In the genomic region with DNA sequence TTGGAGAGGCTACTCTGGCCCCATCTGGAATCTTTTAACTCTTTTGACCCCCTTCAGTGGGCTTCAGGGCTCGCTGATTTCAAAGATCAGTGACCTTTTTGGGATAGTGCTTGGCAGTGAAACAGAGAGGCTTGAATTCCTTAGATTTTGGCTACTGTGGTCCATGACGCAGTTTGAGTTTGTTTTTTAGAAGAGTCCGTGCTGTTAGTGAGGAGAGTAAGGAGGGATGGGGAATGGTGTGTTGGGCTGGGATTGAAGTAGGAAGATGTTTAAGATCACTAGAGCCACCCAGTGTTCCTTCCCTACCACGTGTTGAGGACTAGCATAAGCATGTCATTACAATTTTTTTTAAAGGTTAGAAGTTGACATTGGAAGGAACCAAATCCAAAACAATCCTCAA, we compare ENCODE assay signal across 24 cellular contexts.
"Had no signal": no experiment of that assay in that cellular context is flagged by ENCODE, and none has a peak within 500 bp of the region (broad histone marks: within the 10 kb centered on the region; RNA-seq: fewer than 3 reads in every experiment).

No MANE protein-coding gene starts in this region.

- H3K36me3 Mint-ChIP-seq: activated naive CD4-positive, alpha-beta T cell treated with anti-CD3 and anti-CD28 coated beads, Interleukin-2, amount 50 U/mL, for 72 hours; natural killer cell treated with Interleukin-12 subunit alpha and Interleukin-12 subunit beta and Interleukin-15 and Interleukin-18, amount 100 ng/mL, for 72 hours had no signal

- H3K9me3 ChIP-seq: breast epithelium, esophagus muscularis mucosa, left ventricle myocardium inferior, mucosa of descending colon, pancreas, right atrium auricular region, spleen, upper lobe of left lung had no signal

- H3K27ac ChIP-seq: breast epithelium, left ventricle myocardium inferior, pancreas, right atrium auricular region, spleen, upper lobe of left lung, WERI-Rb-1 had no signal

- H3K4me3 Mint-ChIP-seq: activated CD8-positive, alpha-beta T cell treated with anti-CD3 and anti-CD28 coated beads for 36 hours; activated T-cell treated with anti-CD3 and anti-CD28 coated beads, Interleukin-2, amount 50 U/mL, for 72 hours; central memory CD8-positive, alpha-beta T cell; natural killer cell treated with Interleukin-12 subunit alpha and Interleukin-12 subunit beta and Interleukin-15 and Interleukin-18, amount 100 ng/mL, for 72 hours had no signal

- H3K27ac Mint-ChIP-seq: activated CD8-positive, alpha-beta T cell treated with anti-CD3 and anti-CD28 coated beads for 36 hours; activated naive CD4-positive, alpha-beta T cell treated with anti-CD3 and anti-CD28 coated beads, Interleukin-2, amount 50 U/mL, for 72 hours; activated T-cell treated with anti-CD3 and anti-CD28 coated beads, Interleukin-2, amount 50 U/mL, for 72 hours; natural killer cell treated with Interleukin-12 subunit alpha and Interleukin-12 subunit beta and Interleukin-15 and Interleukin-18, amount 100 ng/mL, for 72 hours had no signal

- H3K27me3 ChIP-seq: breast epithelium, pancreas, right atrium auricular region, upper lobe of left lung had no signal

- FAIRE-seq: frontal cortex, pancreas, TTC549 had no signal

- H3K4me1 ChIP-seq: breast epithelium, pancreas, right atrium auricular region had no signal

- H3K36me3 ChIP-seq: breast epithelium, esophagus muscularis mucosa, left ventricle myocardium inferior, pancreas, right atrium auricular region, spleen, upper lobe of left lung, WERI-Rb-1 had no signal

- ATAC-seq: activated CD4-positive, CD25-positive, alpha-beta regulatory T cell treated with anti-CD3 and anti-CD28 coated beads, Interleukin-2, amount 50 U/mL, for 24 hours; activated CD8-positive, alpha-beta T cell treated with anti-CD3 and anti-CD28 coated beads for 36 hours; activated naive CD4-positive, alpha-beta T cell treated with anti-CD3 and anti-CD28 coated beads, Interleukin-2, amount 50 U/mL, for 72 hours; activated T-cell treated with anti-CD3 and anti-CD28 coated beads, Interleukin-2, amount 50 U/mL, for 72 hours; mucosa of descending colon; natural killer cell treated with Interleukin-12 subunit alpha and Interleukin-12 subunit beta and Interleukin-15 and Interleukin-18, amount 100 ng/mL, for 72 hours had no signal

- H3K9me3 Mint-ChIP-seq: activated CD8-positive, alpha-beta T cell treated with anti-CD3 and anti-CD28 coated beads for 36 hours; activated naive CD4-positive, alpha-beta T cell treated with anti-CD3 and anti-CD28 coated beads, Interleukin-2, amount 50 U/mL, for 72 hours; activated T-cell treated with anti-CD3 and anti-CD28 coated beads, Interleukin-2, amount 50 U/mL, for 72 hours; central memory CD8-positive, alpha-beta T cell; natural killer cell treated with Interleukin-12 subunit alpha and Interleukin-12 subunit beta and Interleukin-15 and Interleukin-18, amount 100 ng/mL, for 72 hours had no signal

- H3K4me1 Mint-ChIP-seq: central memory CD8-positive, alpha-beta T cell had no signal

- DNase-seq: activated CD4-positive, alpha-beta T cell treated with anti-CD3 and anti-CD28 coated beads, Interleukin-2, amount 50 U/mL, for 1 hour; activated CD8-positive, alpha-beta T cell treated with anti-CD3 and anti-CD28 coated beads for 36 hours; activated naive CD4-positive, alpha-beta T cell; activated T-cell treated with anti-CD3 and anti-CD28 coated beads, Interleukin-2, amount 50 U/mL, for 72 hours; dermis blood vessel endothelial cell; effector CD4-positive, alpha-beta T cell; glutamatergic neuron; islet precursor cell; left ventricle myocardium inferior; mucosa of descending colon; pancreas; spleen; stimulated activated naive CD4-positive, alpha-beta T cell treated with Interleukin-2 at 50 U/mL for 16 hours; upper lobe of left lung; WERI-Rb-1 had no signal

- H3K4me3 ChIP-seq: breast epithelium, esophagus muscularis mucosa, left ventricle myocardium inferior, mucosa of descending colon, pancreas, right atrium auricular region, spleen, upper lobe of left lung had no signal
